8 cellular contexts compared by ENCODE assay signal in genomic region chr1:166974647-166975345, GRCh38. TPM values are rescaled to one million over a fixed set of nuclear protein-coding genes. Genes with fewer than 3 reads are reported as not detected.
DNase-seq lines count a peak whose midpoint lies in the region; ATAC-seq and TF ChIP-seq lines count a peak whose summit lies in the region.

No MANE protein-coding gene starts in this region.

- no peaks in the 10 kb centered on the region for H3K9me3 ChIP-seq in iPS-15b (ENCODE audit: control insufficient read depth, insufficient read depth, low read length)

- no peaks in the 10 kb centered on the region for H3K36me3 ChIP-seq in KMS-11 (ENCODE audit: insufficient read depth)
- no peaks in the 10 kb centered on the region for H3K36me3 ChIP-seq in iPS-15b (ENCODE audit: control insufficient read depth, insufficient read depth, low read length)

- H3K4me2 ChIP-seq in KMS-11: peak overlapping the region; percentile 94

- H3K36me3 Mint-ChIP-seq in activated T-helper 17 cell treated with anti-CD3 and anti-CD28 coated beads, Interleukin-2, amount 50 U/mL, for 72 hours (ENCODE audit: low read depth): no peaks in the 10 kb centered on the region

- H4K20me1 ChIP-seq in KMS-11 (ENCODE audit: insufficient read depth): no peaks in the 10 kb centered on the region

- H3K4me1 Mint-ChIP-seq in activated T-helper 17 cell treated with anti-CD3 and anti-CD28 coated beads, Interleukin-2, amount 50 U/mL, for 72 hours: peaks cover 30% of the 10 kb centered on the region

- peak; percentile 44 for ATAC-seq in activated T-helper 17 cell treated with anti-CD3 and anti-CD28 coated beads, Interleukin-2, amount 50 U/mL, for 72 hours (replicated peaks)
- ATAC-seq in GM21619 (IDR thresholded peaks at IDR 0.05; ENCODE audit: unreplicated experiment): no peak
- no peak for ATAC-seq in foreskin keratinocyte
- no peak for ATAC-seq in GM21526 (IDR thresholded peaks at IDR 0.05; ENCODE audit: low FRiP score, unreplicated experiment)

- H2AFZ ChIP-seq in KMS-11 (ENCODE audit: low read depth): peak overlapping the region; percentile 96

- H3K79me2 ChIP-seq in KMS-11 (ENCODE audit: insufficient read depth, low read depth): no peaks in the 10 kb centered on the region

- H3K9me3 Mint-ChIP-seq in activated T-helper 17 cell treated with anti-CD3 and anti-CD28 coated beads, Interleukin-2, amount 50 U/mL, for 72 hours: no peaks in the 10 kb centered on the region

- DNase-seq in Daoy (ENCODE audit: low read depth) (peak; percentile 23), foreskin keratinocyte (no peak)
- DNase-seq in stimulated activated CD4-positive, alpha-beta T cell treated with anti-CD3 and anti-CD28 coated beads, Interleukin-2, amount 100 ng/mL, for 24 hours: peak; percentile 56 to 62

- H3K4me1 ChIP-seq in KMS-11 (ENCODE audit: low read depth, poor library complexity, severe bottlenecking) (peaks cover 29% of the 10 kb centered on the region), iPS-15b (ENCODE audit: control insufficient read depth, insufficient read depth, low read length) (peaks cover 8% of the 10 kb centered on the region), foreskin keratinocyte (no peaks in the 10 kb centered on the region)

- H3K9ac ChIP-seq in KMS-11: peak overlapping the region; percentile 36; the same call in 1 of the 2 replicates
- no peak overlapping the region for H3K9ac ChIP-seq in iPS-15b (ENCODE audit: low read depth, low read length)

- peak overlapping the region; percentile 90 for H3K4me3 ChIP-seq in KMS-11 (IDR thresholded peaks at IDR 0.05; ENCODE audit: insufficient read depth, low read depth, low read length)
- peak overlapping the region; percentile 52 for H3K4me3 ChIP-seq in iPS-15b (ENCODE audit: low read depth, low read length)

- H3K27me3 Mint-ChIP-seq in activated T-helper 17 cell treated with anti-CD3 and anti-CD28 coated beads, Interleukin-2, amount 50 U/mL, for 72 hours: peaks cover 28% of the 10 kb centered on the region

- H3K4me3 Mint-ChIP-seq in activated T-helper 17 cell treated with anti-CD3 and anti-CD28 coated beads, Interleukin-2, amount 50 U/mL, for 72 hours: peak overlapping the region; percentile 89

- H3K27ac ChIP-seq in KMS-11 (no peak overlapping the region), foreskin keratinocyte (no peak overlapping the region)

- H3K27ac Mint-ChIP-seq in activated T-helper 17 cell treated with anti-CD3 and anti-CD28 coated beads, Interleukin-2, amount 50 U/mL, for 72 hours: peak overlapping the region; percentile 80

- H3K27me3 ChIP-seq in KMS-11 (ENCODE audit: insufficient read depth, low read depth) (peaks cover 15% of the 10 kb centered on the region; the same call in 1 of the 2 replicates), iPS-15b (ENCODE audit: control insufficient read depth, insufficient read depth, low read length) (peaks cover 79% of the 10 kb centered on the region), foreskin keratinocyte (peaks cover 92% of the 10 kb centered on the region)

- TF ChIP-seq CTCF in KMS-11 (conservative IDR thresholded peaks at IDR 0.05; ENCODE audit: low read depth, low read length): no peak
- no peak for TF ChIP-seq CTCF in foreskin keratinocyte (conservative IDR thresholded peaks at IDR 0.05)

RNA-seq across cellular contexts. Expression of gene ILDR2, which starts 0.5 kb away (rescaled TPM):
- 9.6 and 15.7 TPM in 2 replicates for total RNA-seq in Daoy (2014; rRNA removed; shearing (Covaris generic))
- total RNA-seq in activated T-helper 17 cell treated with anti-CD3 and anti-CD28 coated beads, Interleukin-2, amount 50 U/mL, for 72 hours: 1 to 10 TPM; 5.0 to 5.8 TPM
- total RNA-seq in foreskin keratinocyte: not detected in 2 replicates
- polyA plus RNA-seq in foreskin keratinocyte: not detected in 2 replicates

RNA-seq across cellular contexts. Expression of gene MAEL, which starts 14.3 kb away (rescaled TPM):
- total RNA-seq in Daoy (2014; rRNA removed; shearing (Covaris generic)): 0.11 TPM in 1 of 2 replicates, not detected in the other
- not detected for total RNA-seq in activated T-helper 17 cell treated with anti-CD3 and anti-CD28 coated beads, Interleukin-2, amount 50 U/mL, for 72 hours
- not detected in 2 replicates for total RNA-seq in foreskin keratinocyte
- not detected in 2 replicates for polyA plus RNA-seq in foreskin keratinocyte

Comparison
In these comparisons a context has a peak if more than half of its experiments do, and no peak if none do; other contexts are left out.
1. DNase-seq: peak in Daoy (single experiment) and stimulated activated CD4-positive, alpha-beta T cell treated with anti-CD3 and anti-CD28 coated beads, Interleukin-2, amount 100 ng/mL, for 24 hours (2 of 2); none in foreskin keratinocyte (0 of 2).